ENCODE assay signal across 21 cellular contexts in genomic region chr3:37982351-37982750, GRCh38. TPM values are rescaled to one million over a fixed set of nuclear protein-coding genes. Genes with fewer than 3 reads are reported as not detected.
"Had no signal": no experiment of that assay in that cellular context is flagged by ENCODE, and none has a peak within 500 bp of the region (broad histone marks: within the 10 kb centered on the region; RNA-seq: fewer than 3 reads in every experiment).

No MANE protein-coding gene starts in this region.

- H3K4me3 ChIP-seq: hepatocyte, lung, psoas muscle, sigmoid colon, skin epidermis, thoracic aorta, transverse colon, uterus had no signal

- ATAC-seq: effector memory CD8-positive, alpha-beta T cell; foreskin keratinocyte; left colon; left ventricle myocardium superior; natural killer cell treated with Interleukin-12 subunit alpha and Interleukin-12 subunit beta and Interleukin-15 and Interleukin-18, amount 100 ng/mL, for 72 hours; psoas muscle; stimulated activated naive B cell treated with anti-CD40 and anti-IgM and Interleukin-4, amounts not matched to agents 10 μg/mL and 1 μg/mL and 100 μg/mL, for 72 hours; stimulated activated naive CD8-positive, alpha-beta T cell treated with anti-CD3 and anti-CD28 coated beads, Interleukin-15, amount 100 ng/mL, for 72 hours had no signal

- H3K4me1 ChIP-seq: foreskin keratinocyte, parathyroid adenoma, psoas muscle, sigmoid colon, uterus had no signal

- H3K27me3 ChIP-seq: foreskin keratinocyte, hepatocyte, sigmoid colon, transverse colon, uterus had no signal

- H3K27ac Mint-ChIP-seq: effector memory CD8-positive, alpha-beta T cell; natural killer cell treated with Interleukin-12 subunit alpha and Interleukin-12 subunit beta and Interleukin-15 and Interleukin-18, amount 100 ng/mL, for 72 hours; stimulated activated naive B cell treated with anti-CD40 and anti-IgM and Interleukin-4, amounts not matched to agents 10 μg/mL and 1 μg/mL and 100 μg/mL, for 72 hours; stimulated activated naive CD8-positive, alpha-beta T cell treated with anti-CD3 and anti-CD28 coated beads, Interleukin-15, amount 100 ng/mL, for 72 hours had no signal

- DNase-seq: effector memory CD8-positive, alpha-beta T cell; erythroblast; foreskin keratinocyte; left ventricle myocardium superior; mesenchymal stem cell; midbrain; psoas muscle; sigmoid colon; stimulated activated CD4-positive, alpha-beta T cell treated with anti-CD3 and anti-CD28 coated beads, Interleukin-2, amount 100 ng/mL, for 24 hours; stimulated activated CD4-positive, alpha-beta T cell treated with anti-CD3 and anti-CD28 coated beads, Interleukin-4, amount 100 ng/mL, for 4 hours; stimulated activated naive B cell treated with anti-CD40 and anti-IgM and Interleukin-4, amounts not matched to agents 10 μg/mL and 1 μg/mL and 100 μg/mL, for 72 hours; stimulated activated naive CD8-positive, alpha-beta T cell treated with anti-CD3 and anti-CD28 coated beads, Interleukin-15, amount 100 ng/mL, for 72 hours; transverse colon; uterus had no signal

- H3K27me3 Mint-ChIP-seq: stimulated activated naive B cell treated with anti-CD40 and anti-IgM and Interleukin-4, amounts not matched to agents 10 μg/mL and 1 μg/mL and 100 μg/mL, for 72 hours; stimulated activated naive CD8-positive, alpha-beta T cell treated with anti-CD3 and anti-CD28 coated beads, Interleukin-15, amount 100 ng/mL, for 72 hours had no signal

- H3K4me1 Mint-ChIP-seq: stimulated activated naive B cell treated with anti-CD40 and anti-IgM and Interleukin-4, amounts not matched to agents 10 μg/mL and 1 μg/mL and 100 μg/mL, for 72 hours; stimulated activated naive CD8-positive, alpha-beta T cell treated with anti-CD3 and anti-CD28 coated beads, Interleukin-15, amount 100 ng/mL, for 72 hours had no signal

- H3K9me3 ChIP-seq: psoas muscle, sigmoid colon, thoracic aorta, transverse colon, uterus had no signal

- H3K36me3 ChIP-seq: uterus had no signal

- H3K9me3 Mint-ChIP-seq: effector memory CD8-positive, alpha-beta T cell; natural killer cell treated with Interleukin-12 subunit alpha and Interleukin-12 subunit beta and Interleukin-15 and Interleukin-18, amount 100 ng/mL, for 72 hours; stimulated activated naive B cell treated with anti-CD40 and anti-IgM and Interleukin-4, amounts not matched to agents 10 μg/mL and 1 μg/mL and 100 μg/mL, for 72 hours; stimulated activated naive CD8-positive, alpha-beta T cell treated with anti-CD3 and anti-CD28 coated beads, Interleukin-15, amount 100 ng/mL, for 72 hours had no signal

- H3K4me3 Mint-ChIP-seq: effector memory CD8-positive, alpha-beta T cell; natural killer cell treated with Interleukin-12 subunit alpha and Interleukin-12 subunit beta and Interleukin-15 and Interleukin-18, amount 100 ng/mL, for 72 hours; stimulated activated naive B cell treated with anti-CD40 and anti-IgM and Interleukin-4, amounts not matched to agents 10 μg/mL and 1 μg/mL and 100 μg/mL, for 72 hours; stimulated activated naive CD8-positive, alpha-beta T cell treated with anti-CD3 and anti-CD28 coated beads, Interleukin-15, amount 100 ng/mL, for 72 hours had no signal

- H3K36me3 Mint-ChIP-seq: natural killer cell treated with Interleukin-12 subunit alpha and Interleukin-12 subunit beta and Interleukin-15 and Interleukin-18, amount 100 ng/mL, for 72 hours; stimulated activated naive B cell treated with anti-CD40 and anti-IgM and Interleukin-4, amounts not matched to agents 10 μg/mL and 1 μg/mL and 100 μg/mL, for 72 hours had no signal

- H3K27ac ChIP-seq: foreskin keratinocyte, parathyroid adenoma, psoas muscle, sigmoid colon, skin epidermis, thoracic aorta, transverse colon, uterus had no signal

RNA-seq across cellular contexts. Expression of gene DLEC1, which starts 56.7 kb away (rescaled TPM):
- total RNA-seq: foreskin keratinocyte had no signal
